In genomic region chr2:26623541-26624497, GRCh38 we compare ENCODE assay signal across 15 cellular contexts. TPM values are rescaled to one million over a fixed set of nuclear protein-coding genes. Genes with fewer than 3 reads are reported as not detected.
DNase-seq lines count a peak whose midpoint lies in the region; FAIRE-seq lines count a peak whose summit lies in the region.
"Had no signal": no experiment of that assay in that cellular context is flagged by ENCODE, and none has a peak within 500 bp of the region (broad histone marks: within the 10 kb centered on the region; RNA-seq: fewer than 3 reads in every experiment).

No MANE protein-coding gene starts in this region.

- DNase-seq in AG08396 (ENCODE audit: low spot score) (peak; percentile 48), NCI-H1105 (lab: John Stamatoyannopoulos, UW) (peak; percentile 27), cerebellum (ENCODE audit: low spot score) (peak; percentile 20), GOT3 (lab: John Stamatoyannopoulos, UW) (no peak), H4 (ENCODE audit: low spot score) (no peak), GM19239 (ENCODE audit: insufficient read length, low spot score) (no peak)
- DNase-seq in activated CD4-positive, alpha-beta T cell treated with anti-CD3 and anti-CD28 coated beads, Interleukin-2, amount 50 U/mL, for 4 hours, result no peak
- DNase-seq: activated T-cell treated with anti-CD3 and anti-CD28 coated beads, Interleukin-2, amount 50 U/mL, for 48 hours; cerebellar nuclear complex had no signal

- H3K27ac ChIP-seq in mucosa of rectum (ENCODE audit: low read depth in 2 of 2, low read length in 2 of 2), result peak overlapping the region; percentile 48 to 74

- H3K36me3 ChIP-seq in mucosa of rectum (ENCODE audit: control insufficient read depth in 2 of 2, insufficient read depth in 2 of 2, low read length in 2 of 2), result no peaks in the 10 kb centered on the region

- H3K4me3 ChIP-seq in mucosa of rectum (ENCODE audit: low read length in 2 of 2), result no peak overlapping the region

- FAIRE-seq in GM19239 (lab: Jason Lieb, UNC), result no peak
- FAIRE-seq: RCC 7860, TTC549 had no signal

- H3K27me3 ChIP-seq in mucosa of rectum (ENCODE audit: control insufficient read depth in 2 of 2, insufficient read depth in 2 of 2, low read length in 2 of 2), result no peaks in the 10 kb centered on the region

- no peak overlapping the region for H3K9ac ChIP-seq in mucosa of rectum (ENCODE audit: low read depth in 1 of 2, low read length in 2 of 2)

- peaks cover 0 to 4% of the 10 kb centered on the region in 2 donors for H3K4me1 ChIP-seq in mucosa of rectum (ENCODE audit: control insufficient read depth in 2 of 2, insufficient read depth in 2 of 2, low read length in 2 of 2)

- no peaks in the 10 kb centered on the region for H3K9me3 ChIP-seq in mucosa of rectum (ENCODE audit: control insufficient read depth in 2 of 2, low read length in 2 of 2)

RNA-seq across cellular contexts. Expression of gene CIB4, which starts 17.3 kb away (rescaled TPM):
- not detected for total RNA-seq in cerebellum
- total RNA-seq in H4 (2014; rRNA removed; shearing (Covaris generic)), result not detected in 2 replicates
- total RNA-seq: glomerular endothelial cell, lung microvascular endothelial cell, renal cortical epithelial cell had no signal

Comparison
In these comparisons a context has a peak if more than half of its experiments do, and no peak if none do; other contexts are left out.
1. DNase-seq: peak in AG08396 (single experiment), NCI-H1105 (single experiment) and cerebellum (single experiment); none in activated CD4-positive, alpha-beta T cell treated with anti-CD3 and anti-CD28 coated beads, Interleukin-2, amount 50 U/mL, for 4 hours (0 of 2), GOT3 (single experiment), H4 (single experiment) and GM19239 (single experiment).